8 cellular contexts compared by ENCODE assay signal in the genomic region with DNA sequence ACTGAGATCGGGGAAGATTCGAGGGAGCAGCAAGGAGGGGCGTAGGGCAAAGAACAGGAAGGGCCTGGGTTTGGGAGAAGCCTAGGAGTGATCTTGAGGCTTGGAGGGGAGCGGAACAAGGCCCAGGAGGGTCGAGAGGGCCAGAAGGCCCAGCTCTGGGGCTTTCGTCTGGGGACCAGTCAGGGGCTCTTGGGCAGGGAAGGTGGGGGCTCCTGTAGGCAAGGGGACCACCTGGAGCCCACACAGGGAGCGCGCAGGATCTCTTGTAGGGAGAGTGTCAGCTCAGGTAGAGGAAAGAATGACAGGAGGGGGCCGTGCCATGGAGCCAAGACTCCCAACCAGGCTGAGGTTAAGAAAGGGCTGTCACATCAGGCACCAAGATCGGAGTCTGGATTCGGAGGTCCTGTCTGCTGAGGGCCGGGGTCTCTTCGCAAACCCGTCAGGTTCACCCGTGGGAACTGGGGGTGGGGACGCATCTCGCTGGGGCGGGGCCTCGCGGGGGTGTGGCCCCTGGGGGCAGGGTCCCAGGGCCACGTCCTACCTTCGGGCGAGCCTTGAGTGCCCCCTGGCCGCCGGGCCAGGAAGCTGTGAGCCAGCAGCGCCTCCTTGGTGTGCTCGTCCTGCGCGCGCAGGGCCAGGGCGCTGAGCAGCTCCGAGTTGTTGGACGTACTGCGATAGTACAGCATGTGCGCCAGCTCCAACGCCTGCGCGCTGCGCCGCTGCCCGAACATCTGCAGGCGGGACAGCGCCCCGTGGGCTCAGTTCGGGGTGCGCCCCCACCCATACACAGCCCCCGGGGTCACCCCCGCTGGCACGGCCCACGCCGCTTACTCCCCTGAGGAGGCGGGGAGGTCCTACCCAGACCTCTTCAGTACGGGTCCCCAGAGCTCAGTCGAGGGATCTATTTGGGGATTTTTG. TPM values are rescaled to one million over a fixed set of nuclear protein-coding genes. Genes with fewer than 3 reads are reported as not detected.
DNase-seq lines count a peak whose midpoint lies in the region; ATAC-seq and TF ChIP-seq lines count a peak whose summit lies in the region.

No MANE protein-coding gene starts in this region.

- H3K9ac ChIP-seq in liver (ENCODE audit: low read depth in 1 of 2, low read length in 2 of 2), result peak overlapping the region; percentile 36 to 42

- peak; percentile 70 to 83 for TF ChIP-seq RAD21 in liver (IDR thresholded peaks at IDR 0.05)

- WGBS in liver, result 17% methylated on average over 54 of the region's 54 CpGs

- TF ChIP-seq CTCF in AG04450 (IDR thresholded peaks at IDR 0.05; ENCODE audit: low read depth, low read length) (peak; percentile 80), liver (IDR thresholded peaks at IDR 0.05; ENCODE audit: low read depth, low read length, missing input control) (peak; percentile 67)

- H3K27me3 Mint-ChIP-seq in activated CD4-positive, alpha-beta T cell treated with anti-CD3 and anti-CD28 coated beads, Interleukin-2, amount 10 ng/mL, durations not matched to agents 24 days and 14 days, result no peaks in the 10 kb centered on the region

- peaks cover 26% of the 10 kb centered on the region for H3K36me3 Mint-ChIP-seq in activated CD4-positive, alpha-beta T cell treated with anti-CD3 and anti-CD28 coated beads, Interleukin-2, amount 10 ng/mL, durations not matched to agents 24 days and 14 days (ENCODE audit: low read depth)

- H3K9me3 ChIP-seq in AG04450 (ENCODE audit: control insufficient read depth, insufficient read depth, low read length), result no peaks in the 10 kb centered on the region; the same call in 1 of the 2 replicates
- H3K9me3 ChIP-seq in liver (ENCODE audit: control insufficient read depth in 4 of 4, low read length in 3 of 4), result no peaks in the 10 kb centered on the region

- peaks cover 52% of the 10 kb centered on the region for H3K4me1 Mint-ChIP-seq in activated CD4-positive, alpha-beta T cell treated with anti-CD3 and anti-CD28 coated beads, Interleukin-2, amount 10 ng/mL, durations not matched to agents 24 days and 14 days

- intact Hi-C loops in activated CD4-positive, alpha-beta T cell treated with anti-CD3 and anti-CD28 coated beads, Interleukin-2, amount 10 ng/mL, durations not matched to agents 24 days and 14 days (cut with micrococcal nuclease), result loop anchor here (1.0 to 10.0 kb wide), 6 partner anchors 8 to 381 kb away; partner anchors contain the start of genes DBP, EMP3, MAMSTR and TMEM143

- H3K27ac ChIP-seq in AG04450 (ENCODE audit: low read depth, low read length), result peak overlapping the region; percentile 68
- H3K27ac ChIP-seq in liver (ENCODE audit: low read depth in 1 of 2, low read length in 2 of 2), result peak overlapping the region; percentile 82 to 84

- peak overlapping the region; percentile 91 for H3K4me3 Mint-ChIP-seq in activated CD4-positive, alpha-beta T cell treated with anti-CD3 and anti-CD28 coated beads, Interleukin-2, amount 10 ng/mL, durations not matched to agents 24 days and 14 days

- H3K4me3 ChIP-seq in AG04450 (ENCODE audit: low read depth, low read length) (peak overlapping the region; percentile 57), liver (ENCODE audit: low read depth in 1 of 3, low read length in 3 of 3) (peak overlapping the region in 2 of 3 donors; percentile 28 to 46)

- H3K4me1 ChIP-seq in liver (ENCODE audit: control insufficient read depth in 4 of 4, insufficient read depth in 4 of 4, low read length in 3 of 4), result peaks cover 2 to 28% (median 14%) of the 10 kb centered on the region in 4 donors

- peak; percentile 41 for ATAC-seq in GM18873 (IDR thresholded peaks at IDR 0.05; ENCODE audit: low FRiP score, unreplicated experiment)
- peak; percentile 48 for ATAC-seq in HG03196 (IDR thresholded peaks at IDR 0.05; ENCODE audit: unreplicated experiment)

- H3K27me3 ChIP-seq in AG04450 (ENCODE audit: control insufficient read depth, insufficient read depth, low read length) (no peaks in the 10 kb centered on the region), liver (ENCODE audit: control insufficient read depth in 4 of 4, insufficient read depth in 4 of 4, low read length in 3 of 4) (no peaks in the 10 kb centered on the region)

- H3K27ac Mint-ChIP-seq in activated CD4-positive, alpha-beta T cell treated with anti-CD3 and anti-CD28 coated beads, Interleukin-2, amount 10 ng/mL, durations not matched to agents 24 days and 14 days, result peak overlapping the region; percentile 90

- CTCF ChIA-PET in AG04450 (lab: Charles Lee), result interaction anchor here (0.6 to 3.1 kb wide), 25 partner anchors 10 to 791 kb away, joined by 3 to 34 read pairs (median 5); partner anchors contain the start of genes EMP3, KDELR1, SYNGR4 and TMEM143

- peak; percentile 87 for DNase-seq in AG04450 (ENCODE audit: low read depth, low spot score)
- DNase-seq in NCI-H446 treated with DMSO at 0.1 percent for 48 hours (lab: John Stamatoyannopoulos, UW), result peak; percentile 54
- peak; percentile 98 for DNase-seq in activated CD4-positive, alpha-beta T cell treated with anti-CD3 and anti-CD28 coated beads, Interleukin-2, amount 10 ng/mL, durations not matched to agents 24 days and 14 days
- peak; percentile 81 for DNase-seq in dedifferentiated amniotic fluid mesenchymal stem cell (ENCODE audit: extremely low spot score)
- peak; percentile 88 to 89 for DNase-seq in stimulated activated CD4-positive, alpha-beta T cell treated with anti-CD3 and anti-CD28 coated beads, Interleukin-2, amount 100 ng/mL, for 48 hours

- POLR2A ChIA-PET in AG04450 (lab: Yijun Ruan, JAX), result interaction anchor here (0.6 to 4.0 kb wide), 15 partner anchors 8 to 148 kb away, joined by 3 to 32 read pairs (median 4); partner anchors contain the start of genes EMP3, SYNGR4 and TMEM143

- H3K36me3 ChIP-seq in liver (ENCODE audit: control insufficient read depth in 4 of 4, insufficient read depth in 3 of 4, low read depth in 1 of 4, low read length in 3 of 4), result peaks cover 0 to 1% (median 0%) of the 10 kb centered on the region in 4 donors

- H3K9me3 Mint-ChIP-seq in activated CD4-positive, alpha-beta T cell treated with anti-CD3 and anti-CD28 coated beads, Interleukin-2, amount 10 ng/mL, durations not matched to agents 24 days and 14 days, result no peaks in the 10 kb centered on the region

TF ChIP-seq in liver, 16 proteins besides CTCF, POLR2A, EP300 and RAD21:
- peak in 1 of 2 donors; percentile 39 for TF ChIP-seq HNF4A (conservative IDR thresholded peaks at IDR 0.05)
- TF ChIP-seq TAF1 (conservative IDR thresholded peaks at IDR 0.05), result no peak
- peak in 1 of 2 donors; percentile 6 for TF ChIP-seq RXRA (IDR thresholded peaks at IDR 0.05)
- TF ChIP-seq GABPA (IDR thresholded peaks at IDR 0.05 in 1 of 2, conservative IDR thresholded peaks at IDR 0.05 in 1 of 2), result no peak

RNA-seq across cellular contexts. Expression of gene EMP3, which starts 8.4 kb away (rescaled TPM):
- polyA plus RNA-seq in AG04450 (2011; rRNA removed), result 227 and 341 TPM in 2 replicates
- polyA minus RNA-seq in AG04450 (2011; rRNA and poly(A)+ RNA removed), result 291 and 415 TPM in 2 replicates
- total RNA-seq in activated CD4-positive, alpha-beta T cell treated with anti-CD3 and anti-CD28 coated beads, Interleukin-2, amount 10 ng/mL, durations not matched to agents 24 days and 14 days, result 278 and 281 TPM in 2 replicates
- total RNA-seq in liver, result 10 to 100 TPM in 1 of 2 donors, 1 to 10 TPM in 1; 4.5 to 16.6 TPM
- polyA plus RNA-seq in liver, result 10 to 100 TPM; 11.3 to 12.1 TPM

RNA-seq across cellular contexts. Expression of gene TMEM143, which starts 30.0 kb away (rescaled TPM):
- polyA plus RNA-seq in AG04450 (2011; rRNA removed), result 4.7 and 5.1 TPM in 2 replicates
- 3.8 and 5.5 TPM in 2 replicates for polyA minus RNA-seq in AG04450 (2011; rRNA and poly(A)+ RNA removed)
- total RNA-seq in activated CD4-positive, alpha-beta T cell treated with anti-CD3 and anti-CD28 coated beads, Interleukin-2, amount 10 ng/mL, durations not matched to agents 24 days and 14 days, result 13.1 and 13.4 TPM in 2 replicates
- total RNA-seq in liver, result 1 to 10 TPM; 3.2 to 5.4 TPM
- polyA plus RNA-seq in liver, result 10 to 100 TPM in 1 of 2 donors, 1 to 10 TPM in 1; 7.9 to 10.2 TPM

RNA-seq across cellular contexts. Expression of gene SYNGR4, which starts 30.4 kb away (rescaled TPM):
- polyA plus RNA-seq in AG04450 (2011; rRNA removed) (not detected in 2 replicates), liver (under 1 TPM in 1 of 2 donors, not detected in 1; 0.09 TPM)
- not detected in 2 replicates for polyA minus RNA-seq in AG04450 (2011; rRNA and poly(A)+ RNA removed)
- total RNA-seq in activated CD4-positive, alpha-beta T cell treated with anti-CD3 and anti-CD28 coated beads, Interleukin-2, amount 10 ng/mL, durations not matched to agents 24 days and 14 days, result 0.33 TPM in 1 of 2 replicates, not detected in the other
- not detected for total RNA-seq in liver

RNA-seq across cellular contexts. Expression of gene KDELR1, which starts 57.6 kb away (rescaled TPM):
- polyA plus RNA-seq in AG04450 (2011; rRNA removed), result 168 and 187 TPM in 2 replicates
- polyA minus RNA-seq in AG04450 (2011; rRNA and poly(A)+ RNA removed), result 155 and 179 TPM in 2 replicates
- total RNA-seq in activated CD4-positive, alpha-beta T cell treated with anti-CD3 and anti-CD28 coated beads, Interleukin-2, amount 10 ng/mL, durations not matched to agents 24 days and 14 days, result 75.5 and 77.7 TPM in 2 replicates
- 10 to 100 TPM; 32.3 to 34.9 TPM for total RNA-seq in liver
- 10 to 100 TPM; 59.1 to 94.9 TPM for polyA plus RNA-seq in liver

RNA-seq across cellular contexts. Expression of gene GRIN2D, which starts 59.7 kb away (rescaled TPM):
- polyA plus RNA-seq in AG04450 (2011; rRNA removed), result 0.07 and 0.10 TPM in 2 replicates
- polyA minus RNA-seq in AG04450 (2011; rRNA and poly(A)+ RNA removed), result 0.22 and 0.37 TPM in 2 replicates
- total RNA-seq in activated CD4-positive, alpha-beta T cell treated with anti-CD3 and anti-CD28 coated beads, Interleukin-2, amount 10 ng/mL, durations not matched to agents 24 days and 14 days, result 0.16 and 0.26 TPM in 2 replicates
- under 1 TPM; 0.17 to 0.33 TPM for total RNA-seq in liver
- under 1 TPM in 1 of 2 donors, not detected in 1; 0.13 TPM for polyA plus RNA-seq in liver

Comparison
In these comparisons a context has a peak if more than half of its experiments do, and no peak if none do; other contexts are left out.
1. Peak in every context shown above with its lines: DNase-seq, ATAC-seq, H3K4me3 ChIP-seq and H3K27ac ChIP-seq.
2. RNA of gene EMP3, which starts 8.4 kb away (total RNA-seq): 278 to 281 TPM in activated CD4-positive, alpha-beta T cell treated with anti-CD3 and anti-CD28 coated beads, Interleukin-2, amount 10 ng/mL, durations not matched to agents 24 days and 14 days; 4.5 to 16.6 TPM in liver; every median in the first group is over 10 times any median in the second.